ENCODE assay signal across 1 cellular context in genomic region chr11:71235719-71236118, GRCh38.
TF ChIP-seq lines count a peak whose summit lies in the region.

No MANE protein-coding gene starts in this region.

TF ChIP-seq in HepG2, 621 proteins besides CTCF, POLR2A, EP300 and RAD21:
- TF ChIP-seq MATR3 (CRISPR knock-in tag; IDR thresholded peaks at IDR 0.05), result no peak
- peak; percentile 87 for TF ChIP-seq ZMYM3 (CRISPR knock-in tag; IDR thresholded peaks at IDR 0.05)
- no peak for TF ChIP-seq SOX5 (CRISPR knock-in tag; IDR thresholded peaks at IDR 0.05; ENCODE audit: borderline replicate concordance)
- TF ChIP-seq ZNF549 (CRISPR knock-in tag; IDR thresholded peaks at IDR 0.05), result no peak
- TF ChIP-seq NR0B2 (CRISPR knock-in tag; IDR thresholded peaks at IDR 0.05), result no peak
- TF ChIP-seq ELF4 (CRISPR knock-in tag; IDR thresholded peaks at IDR 0.05; ENCODE audit: borderline replicate concordance), result no peak
- no peak for TF ChIP-seq TSC22D2 (CRISPR knock-in tag; IDR thresholded peaks at IDR 0.05; ENCODE audit: borderline replicate concordance)
- TF ChIP-seq ZFP37 (CRISPR knock-in tag; IDR thresholded peaks at IDR 0.05; ENCODE audit: borderline replicate concordance), result no peak
- peak; percentile 94 for TF ChIP-seq ZNF629 (CRISPR knock-in tag; conservative IDR thresholded peaks at IDR 0.05)
- TF ChIP-seq EED (CRISPR knock-in tag; IDR thresholded peaks at IDR 0.05), result no peak
- TF ChIP-seq KLF11 (CRISPR knock-in tag; IDR thresholded peaks at IDR 0.05), result no peak
- TF ChIP-seq ZNF569 (CRISPR knock-in tag; IDR thresholded peaks at IDR 0.05; ENCODE audit: borderline replicate concordance), result no peak
TF ChIP-seq in HepG2: peak in this region for 2.
